Comparison of ENCODE assay signal across 9 cellular contexts in genomic region chr9:120730661-120731514, GRCh38. TPM values are rescaled to one million over a fixed set of nuclear protein-coding genes. Genes with fewer than 3 reads are reported as not detected.
DNase-seq lines count a peak whose midpoint lies in the region; ATAC-seq, FAIRE-seq and TF ChIP-seq lines count a peak whose summit lies in the region.
"Had no signal": no experiment of that assay in that cellular context is flagged by ENCODE, and none has a peak within 500 bp of the region (broad histone marks: within the 10 kb centered on the region; RNA-seq: fewer than 3 reads in every experiment).

No MANE protein-coding gene starts in this region.

- DNase-seq in RCC 7860 (ENCODE audit: low spot score) (peak; percentile 95), fibroblast of the conjunctiva (ENCODE audit: low read depth) (peak; percentile 67), psoas muscle (peak in 1 of 2 donors; percentile 24), NCI-H2107 treated with DMSO at 0.1 percent for 48 hours (lab: John Stamatoyannopoulos, UW; ENCODE audit: unreplicated experiment) (no peak), cortex of kidney (lab: John Stamatoyannopoulos, UW) (no peak)
- no peak for DNase-seq in activated T-cell treated with anti-CD3 and anti-CD28 coated beads, Interleukin-2, amount 50 U/mL, for 1 hour

- ATAC-seq in GM18907 (IDR thresholded peaks at IDR 0.05; ENCODE audit: unreplicated experiment) (peak; percentile 63), psoas muscle (peak in 3 of 4 donors; percentile 23 to 50 (median 42)), GM19455 (IDR thresholded peaks at IDR 0.05; ENCODE audit: unreplicated experiment) (no peak)

- no peak overlapping the region for H3K4me3 ChIP-seq in psoas muscle
- H3K4me3 ChIP-seq: skin epidermis had no signal

- no peak overlapping the region for H3K27ac ChIP-seq in psoas muscle
- H3K27ac ChIP-seq: skin epidermis had no signal

- H3K4me1 ChIP-seq in psoas muscle = no peaks in the 10 kb centered on the region

- H3K9me3 ChIP-seq in psoas muscle = no peaks in the 10 kb centered on the region

- no peaks in the 10 kb centered on the region for H3K36me3 ChIP-seq in psoas muscle (ENCODE audit: insufficient read depth in 1 of 2, low read depth in 1 of 2)

- FAIRE-seq in RCC 7860 (lab: Jason Lieb, UNC) = peak; percentile 93

- H3K27me3 ChIP-seq in psoas muscle (ENCODE audit: insufficient read depth in 3 of 3, low read length in 2 of 3) = no peaks in the 10 kb centered on the region

- whole genome bisulfite sequencing in psoas muscle, 3 donors = 38 to 64% (median 51%) methylated on average over 7 of the region's 7 CpGs

- intact Hi-C loops in psoas muscle (cut with DNase I) = no loop called here

- TF ChIP-seq CTCF in psoas muscle (IDR thresholded peaks at IDR 0.05) = no peak

RNA-seq across cellular contexts. Expression of gene MEGF9, which starts 16.6 kb away (rescaled TPM):
- 10 to 100 TPM in 1 of 4 donors, 1 to 10 TPM in 3; 6.1 to 11.4 (median 8.1) TPM for total RNA-seq in psoas muscle
- 10 to 100 TPM in 1 of 3 donors, 1 to 10 TPM in 2; 2.0 to 12.7 (median 4.5) TPM for polyA plus RNA-seq in psoas muscle

Comparison
In these comparisons a context has a peak if more than half of its experiments do, and no peak if none do; other contexts are left out.
1. DNase-seq: peak in RCC 7860 (single experiment) and fibroblast of the conjunctiva (single experiment); none in NCI-H2107 treated with DMSO at 0.1 percent for 48 hours (single experiment), cortex of kidney (single experiment) and activated T-cell treated with anti-CD3 and anti-CD28 coated beads, Interleukin-2, amount 50 U/mL, for 1 hour (single experiment).